In genomic region chr17:19686400-19687090, GRCh38 we compare ENCODE assay signal across 17 cellular contexts. TPM values are rescaled to one million over a fixed set of nuclear protein-coding genes. Genes with fewer than 3 reads are reported as not detected.
DNase-seq lines count a peak whose midpoint lies in the region; ATAC-seq and TF ChIP-seq lines count a peak whose summit lies in the region.
"Had no signal": no experiment of that assay in that cellular context is flagged by ENCODE, and none has a peak within 500 bp of the region (broad histone marks: within the 10 kb centered on the region; RNA-seq: fewer than 3 reads in every experiment).

No MANE protein-coding gene starts in this region.

- TF ChIP-seq CTCF in fibroblast of mammary gland (conservative IDR thresholded peaks at IDR 0.05; ENCODE audit: control insufficient read depth, insufficient read depth, low read depth, low read length): no peak

- DNase-seq in amniotic epithelial cell (ENCODE audit: low read depth): peak; percentile 47
- DNase-seq in fibroblast of mammary gland (ENCODE audit: low read depth): peak; percentile 19
- peak; percentile 59 for DNase-seq in iris pigment epithelial cell (ENCODE audit: low read depth)
- peak; percentile 6 for DNase-seq in mesenchymal stem cell
- no peak for DNase-seq in Right ventricle myocardium inferior (ENCODE audit: missing footprints)
- no peak for DNase-seq in activated CD4-positive, alpha-beta T cell treated with anti-CD3 and anti-CD28 coated beads for 1 hour
- no peak for DNase-seq in NCI-H1436 treated with DMSO at 0.1 percent for 48 hours (lab: John Stamatoyannopoulos, UW)
- DNase-seq in NCI-H2227 (lab: John Stamatoyannopoulos, UW; ENCODE audit: unreplicated experiment): no peak
- DNase-seq: AML-193; Caco-2; CD8-positive, alpha-beta memory T cell; DND-41; GDM1; HCEC 1CT; IMR-90 had no signal

- H4K8ac ChIP-seq in mesenchymal stem cell (ENCODE audit: low read length): no peak overlapping the region

- no peak overlapping the region for H3K4ac ChIP-seq in mesenchymal stem cell (ENCODE audit: low read depth in 1 of 2, low read length in 2 of 2)

- no peak overlapping the region for H4K91ac ChIP-seq in mesenchymal stem cell (ENCODE audit: low read length)

- H3K36me3 ChIP-seq in mesenchymal stem cell (ENCODE audit: control insufficient read depth in 1 of 2, insufficient read depth in 2 of 2, low read depth in 1 of 2, low read length in 2 of 2): peaks cover 0 to 2% of the 10 kb centered on the region in 2 experiments
- H3K36me3 ChIP-seq: BLaER1 had no signal

- H2AK5ac ChIP-seq in mesenchymal stem cell (ENCODE audit: low read length, severe bottlenecking): no peak overlapping the region

- peaks cover 2% of the 10 kb centered on the region for H3K4me1 ChIP-seq in mesenchymal stem cell (ENCODE audit: control insufficient read depth, insufficient read depth, low read depth, low read length)
- H3K4me1 ChIP-seq: BLaER1, Caco-2 had no signal

- no peak overlapping the region for H2AFZ ChIP-seq in mesenchymal stem cell (ENCODE audit: low read depth, low read length)

- intact Hi-C loops in Right ventricle myocardium inferior (cut with DNase I): no loop called here

- H3K4me2 ChIP-seq in mesenchymal stem cell (ENCODE audit: low read length, poor library complexity, severe bottlenecking): no peak overlapping the region
- H3K4me2 ChIP-seq: BLaER1 had no signal

- H2BK12ac ChIP-seq in mesenchymal stem cell (ENCODE audit: low read length in 2 of 2): no peak overlapping the region

- H2BK120ac ChIP-seq in mesenchymal stem cell (ENCODE audit: low read depth, low read length): no peak overlapping the region

- H3K9ac ChIP-seq in mesenchymal stem cell (ENCODE audit: low read length): no peak overlapping the region
- H3K9ac ChIP-seq: BLaER1 had no signal

- H3K18ac ChIP-seq in mesenchymal stem cell (ENCODE audit: low read depth in 1 of 2, low read length in 2 of 2): no peak overlapping the region

- no peaks in the 10 kb centered on the region for H3K9me3 ChIP-seq in mesenchymal stem cell (ENCODE audit: control insufficient read depth, low read length)

- no peak overlapping the region for H3K14ac ChIP-seq in mesenchymal stem cell (ENCODE audit: low read length in 2 of 2)

- no peak overlapping the region for H3K27ac ChIP-seq in mesenchymal stem cell (ENCODE audit: low read length, poor library complexity, severe bottlenecking)
- H3K27ac ChIP-seq: BLaER1 had no signal

- no peak overlapping the region for H2BK15ac ChIP-seq in mesenchymal stem cell (ENCODE audit: low read depth, poor library complexity, severe bottlenecking)

- no peak overlapping the region for H2BK5ac ChIP-seq in mesenchymal stem cell (ENCODE audit: low read depth, low read length, poor library complexity, severe bottlenecking)

- no CpG with 5 or more reads among the region's 2 CpGs for WGBS in mesenchymal stem cell

- ATAC-seq in Right ventricle myocardium inferior: no peak

- H3K4me3 ChIP-seq in fibroblast of mammary gland (ENCODE audit: control insufficient read depth, low read depth, low read length) (no peak overlapping the region), mesenchymal stem cell (ENCODE audit: insufficient read depth in 1 of 2, low read depth in 1 of 2, low read length in 2 of 2) (no peak overlapping the region)
- H3K4me3 ChIP-seq: BLaER1 had no signal

- H3K79me1 ChIP-seq in mesenchymal stem cell (replicated peaks; ENCODE audit: low read length, poor library complexity, severe bottlenecking): no peaks in the 10 kb centered on the region

- H3K23ac ChIP-seq in mesenchymal stem cell (ENCODE audit: low read length in 2 of 2): no peak overlapping the region

- no peaks in the 10 kb centered on the region for H3K27me3 ChIP-seq in mesenchymal stem cell (ENCODE audit: control insufficient read depth in 1 of 2, insufficient read depth in 1 of 2, low read length in 2 of 2)
- H3K27me3 ChIP-seq: BLaER1 had no signal

RNA-seq across cellular contexts. Expression of gene SLC47A2, which starts 29.8 kb away (rescaled TPM):
- not detected for polyA plus RNA-seq in mesenchymal stem cell (2013, experiment 1 of 2)
- polyA plus RNA-seq in mesenchymal stem cell (2013, experiment 2 of 2): not detected
- not detected for total RNA-seq in Right ventricle myocardium inferior
- total RNA-seq: CD8-positive, alpha-beta memory T cell; H4; IMR-90 had no signal
- polyA plus RNA-seq: CD8-positive, alpha-beta memory T cell; IMR-90 had no signal

RNA-seq across cellular contexts. Expression of gene ALDH3A2, which starts 38.0 kb away (rescaled TPM):
- 11.0 TPM for polyA plus RNA-seq in mesenchymal stem cell (2013, experiment 1 of 2)
- polyA plus RNA-seq in mesenchymal stem cell (2013, experiment 2 of 2): 11.1 TPM
- 64.4 TPM for total RNA-seq in Right ventricle myocardium inferior

Comparison
In these comparisons a context has a peak if more than half of its experiments do, and no peak if none do; other contexts are left out.
1. DNase-seq: peak in amniotic epithelial cell (single experiment), fibroblast of mammary gland (single experiment), iris pigment epithelial cell (single experiment) and mesenchymal stem cell (single experiment); none in Right ventricle myocardium inferior (single experiment), activated CD4-positive, alpha-beta T cell treated with anti-CD3 and anti-CD28 coated beads for 1 hour (single experiment), NCI-H1436 treated with DMSO at 0.1 percent for 48 hours (single experiment) and NCI-H2227 (single experiment).